Comparison of ENCODE assay signal across 29 cellular contexts in the genomic region with DNA sequence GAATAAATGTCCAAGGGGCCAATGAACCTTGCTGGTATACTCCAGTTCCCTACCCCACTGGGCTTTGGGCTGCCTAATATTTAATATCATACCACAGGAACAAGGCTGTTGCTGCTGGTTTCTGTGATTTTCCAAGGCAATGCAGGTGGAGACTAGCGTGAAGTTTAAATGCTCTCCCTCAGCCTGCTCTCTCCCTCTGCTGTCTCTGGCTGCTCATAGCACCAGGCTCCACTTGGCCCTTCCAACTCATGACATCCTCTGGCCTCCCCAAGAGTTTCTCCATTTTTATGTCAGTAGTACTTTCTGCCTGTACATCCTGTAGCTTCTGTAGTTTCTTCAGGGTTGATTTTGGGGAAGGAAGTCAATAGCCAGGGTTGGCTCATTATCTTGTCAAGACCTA.
"Had no signal": no experiment of that assay in that cellular context is flagged by ENCODE, and none has a peak within 500 bp of the region (broad histone marks: within the 10 kb centered on the region; RNA-seq: fewer than 3 reads in every experiment).

No MANE protein-coding gene starts in this region.

- ATAC-seq: heart right ventricle; left lobe of liver; naive thymus-derived CD8-positive, alpha-beta T cell; psoas muscle; right cardiac atrium; stimulated activated effector memory CD8-positive, alpha-beta T cell treated with anti-CD3 and anti-CD28 coated beads, Interleukin-12 subunit alpha, Interleukin-12 subunit beta, amount 100 ng/mL, for 72 hours; upper lobe of right lung had no signal

- H3K4me1 ChIP-seq: esophagus squamous epithelium, heart right ventricle, psoas muscle, sigmoid colon, stomach, testis, transverse colon, upper lobe of right lung, uterus had no signal

- H3K4me3 ChIP-seq: coronary artery, esophagus squamous epithelium, heart right ventricle, psoas muscle, sigmoid colon, stomach, testis, transverse colon, upper lobe of right lung, uterus had no signal

- H3K36me3 ChIP-seq: esophagus squamous epithelium, heart right ventricle, sigmoid colon, stomach, transverse colon, upper lobe of right lung, uterus had no signal

- DNase-seq: dermis blood vessel endothelial cell; effector memory CD4-positive, alpha-beta T cell; erythroblast; esophagus squamous epithelium; foreskin melanocyte; glutamatergic neuron; heart right ventricle; hippocampal formation; kidney; mesenchymal stem cell; midbrain; naive thymus-derived CD8-positive, alpha-beta T cell; nephron progenitor cell; nucleus accumbens; posterior cingulate gyrus; psoas muscle; right cardiac atrium; sigmoid colon; stimulated activated CD4-positive, alpha-beta T cell treated with anti-CD3 and anti-CD28 coated beads, Interleukin-2, amount 100 ng/mL, for 24 hours; stimulated activated CD4-positive, alpha-beta T cell treated with anti-CD3 and anti-CD28 coated beads, Interleukin-4, amount 100 ng/mL, for 24 hours; stimulated activated naive CD4-positive, alpha-beta T cell treated with Interleukin-2 at 50 U/mL for 16 hours; stomach; testis; transverse colon; upper lobe of right lung; uterus had no signal

- H3K9me3 ChIP-seq: esophagus squamous epithelium, heart right ventricle, psoas muscle, sigmoid colon, stomach, testis, transverse colon, upper lobe of right lung, uterus had no signal

- H3K27me3 ChIP-seq: esophagus squamous epithelium, sigmoid colon, stomach, testis, transverse colon, upper lobe of right lung, uterus had no signal

- H3K27ac ChIP-seq: coronary artery, esophagus squamous epithelium, heart right ventricle, psoas muscle, sigmoid colon, stomach, testis, transverse colon, upper lobe of right lung, uterus had no signal
